ENCODE assay signal across 8 cellular contexts in genomic region chr19:7197760-7198696, GRCh38.
DNase-seq lines count a peak whose midpoint lies in the region; ATAC-seq lines count a peak whose summit lies in the region.

No MANE protein-coding gene starts in this region.

- peaks cover 17% of the 10 kb centered on the region for H3K4me1 Mint-ChIP-seq in activated T-cell treated with anti-CD3 and anti-CD28 coated beads, Interleukin-2, amount 50 U/mL, for 4 hours (ENCODE audit: low read depth)

- peak overlapping the region; percentile 62 for H3K27ac ChIP-seq in HUES6 (ENCODE audit: low read depth, low read length)
- H3K27ac ChIP-seq in muscle layer of colon (ENCODE audit: low read depth, low read length): peak overlapping the region; percentile 64

- H3K27me3 Mint-ChIP-seq in activated T-cell treated with anti-CD3 and anti-CD28 coated beads, Interleukin-2, amount 50 U/mL, for 4 hours (ENCODE audit: low read depth): peaks cover 9% of the 10 kb centered on the region

- H3K4me3 ChIP-seq in HUES6 (ENCODE audit: low read depth, low read length) (peak overlapping the region; percentile 80), muscle layer of colon (ENCODE audit: low read depth in 1 of 2, low read length in 2 of 2) (peak overlapping the region; percentile 62 to 74)

- H3K36me3 Mint-ChIP-seq in activated T-cell treated with anti-CD3 and anti-CD28 coated beads, Interleukin-2, amount 50 U/mL, for 4 hours (ENCODE audit: insufficient read depth): no peaks in the 10 kb centered on the region

- DNase-seq in DMS114 treated with DMSO at 0.1 percent for 48 hours (lab: John Stamatoyannopoulos, UW; ENCODE audit: unreplicated experiment): peak; percentile 62
- DNase-seq in OCI-M1 (lab: John Stamatoyannopoulos, UW): peak; percentile 89
- peak; percentile 84 for DNase-seq in activated T-cell treated with anti-CD3 and anti-CD28 coated beads, Interleukin-2, amount 50 U/mL, for 4 hours
- DNase-seq in stimulated activated CD8-positive, alpha-beta memory T cell treated with anti-CD3 and anti-CD28 coated beads, Interleukin-4, amount 100 ng/mL, for 48 hours: peak; percentile 90

- peak overlapping the region; percentile 76 for H3K4me3 Mint-ChIP-seq in activated T-cell treated with anti-CD3 and anti-CD28 coated beads, Interleukin-2, amount 50 U/mL, for 4 hours

- H3K27me3 ChIP-seq in HUES6 (ENCODE audit: control insufficient read depth, insufficient read depth, low read length): no peaks in the 10 kb centered on the region
- H3K27me3 ChIP-seq in muscle layer of colon (ENCODE audit: control insufficient read depth in 1 of 2, insufficient read depth in 2 of 2, low read length in 2 of 2): no peaks in the 10 kb centered on the region

- peak overlapping the region; percentile 82 for H3K9ac ChIP-seq in HUES6 (ENCODE audit: low read length)
- H3K9ac ChIP-seq in muscle layer of colon (ENCODE audit: low read length): peak overlapping the region; percentile 44

- peaks cover 12% of the 10 kb centered on the region; the same call in 1 of the 2 replicates for H3K4me1 ChIP-seq in HUES6 (ENCODE audit: control insufficient read depth, insufficient read depth, low read length)
- peaks cover 6% of the 10 kb centered on the region for H3K4me1 ChIP-seq in muscle layer of colon (ENCODE audit: insufficient read depth, low read length)

- H3K36me3 ChIP-seq in HUES6 (ENCODE audit: control insufficient read depth, insufficient read depth, low read length): no peaks in the 10 kb centered on the region
- H3K36me3 ChIP-seq in muscle layer of colon (ENCODE audit: insufficient read depth, low read length): no peaks in the 10 kb centered on the region

- ATAC-seq in GM21390 (IDR thresholded peaks at IDR 0.05; ENCODE audit: unreplicated experiment): peak; percentile 71
- ATAC-seq in activated T-cell treated with anti-CD3 and anti-CD28 coated beads, Interleukin-2, amount 50 U/mL, for 4 hours: peak; percentile 86
- ATAC-seq in esophagus mucosa: peak; percentile 96

- H3K9me3 ChIP-seq in HUES6 (ENCODE audit: control insufficient read depth, insufficient read depth, low read depth, low read length): no peaks in the 10 kb centered on the region
- H3K9me3 ChIP-seq in muscle layer of colon (ENCODE audit: low read length): no peaks in the 10 kb centered on the region

- H3K9me3 Mint-ChIP-seq in activated T-cell treated with anti-CD3 and anti-CD28 coated beads, Interleukin-2, amount 50 U/mL, for 4 hours: no peaks in the 10 kb centered on the region

Comparison
In these comparisons a context has a peak if more than half of its experiments do, and no peak if none do; other contexts are left out.
1. Peak in every context shown above with its lines: DNase-seq, ATAC-seq, H3K4me3 ChIP-seq and H3K27ac ChIP-seq.